Comparison of ENCODE assay signal across 12 cellular contexts in the genomic region with DNA sequence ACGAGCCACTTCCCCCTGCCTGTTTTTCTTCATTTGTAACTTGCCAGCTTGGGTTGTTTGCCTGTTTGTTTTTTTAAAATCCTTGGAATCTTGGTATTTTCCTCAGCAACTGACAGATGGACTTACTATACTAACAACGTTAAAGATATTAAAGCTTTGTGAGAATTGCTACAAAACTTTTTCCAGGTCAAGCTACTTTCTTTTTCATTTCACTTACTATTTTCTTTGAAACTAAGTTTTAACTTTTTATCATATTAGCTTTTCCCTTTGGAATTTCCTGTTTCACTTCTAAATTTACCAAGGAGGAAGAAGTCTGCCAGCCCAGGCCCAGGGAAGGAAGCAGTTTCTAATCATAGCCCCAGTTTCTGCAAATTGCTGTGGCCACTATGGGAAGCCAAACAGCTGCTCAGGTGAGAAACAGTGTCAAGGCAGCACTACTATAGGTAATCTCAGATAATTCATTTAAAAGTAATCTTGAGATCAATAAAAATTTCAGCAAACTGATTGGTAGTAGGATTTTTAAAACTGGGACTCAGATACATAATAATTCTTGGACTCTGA. TPM values are rescaled to one million over a fixed set of nuclear protein-coding genes. Genes with fewer than 3 reads are reported as not detected.
DNase-seq lines count a peak whose midpoint lies in the region; ATAC-seq and TF ChIP-seq lines count a peak whose summit lies in the region.
"Had no signal": no experiment of that assay in that cellular context is flagged by ENCODE, and none has a peak within 500 bp of the region (broad histone marks: within the 10 kb centered on the region; RNA-seq: fewer than 3 reads in every experiment).

No MANE protein-coding gene starts in this region.

- peak overlapping the region; percentile 37 for H3K4me2 ChIP-seq in skeletal muscle satellite cell (ENCODE audit: low read length)

- H3K27ac ChIP-seq in ascending aorta (peak overlapping the region; percentile 84 to 88), gastroesophageal sphincter (peak overlapping the region in 3 of 4 donors; percentile 22 to 65 (median 62))

- no peak for TF ChIP-seq CTCF in ascending aorta (IDR thresholded peaks at IDR 0.05)
- TF ChIP-seq CTCF in gastroesophageal sphincter (IDR thresholded peaks at IDR 0.05), result no peak

- TF ChIP-seq POLR2A in gastroesophageal sphincter (IDR thresholded peaks at IDR 0.05), result no peak

- H3K36me3 ChIP-seq in ascending aorta (no peaks in the 10 kb centered on the region), gastroesophageal sphincter (no peaks in the 10 kb centered on the region), skeletal muscle satellite cell (ENCODE audit: insufficient read depth, low read length) (peaks cover 5% of the 10 kb centered on the region)

- H3K9me3 ChIP-seq in ascending aorta (no peaks in the 10 kb centered on the region), gastroesophageal sphincter (no peaks in the 10 kb centered on the region), skeletal muscle satellite cell (replicated peaks; ENCODE audit: low read length) (no peaks in the 10 kb centered on the region)
- H3K9me3 ChIP-seq: testis had no signal

- peaks cover 34 to 54% of the 10 kb centered on the region in 2 donors for H3K4me1 ChIP-seq in ascending aorta
- H3K4me1 ChIP-seq in gastroesophageal sphincter, result peaks cover 0 to 84% (median 34%) of the 10 kb centered on the region in 3 donors
- peaks cover 31% of the 10 kb centered on the region for H3K4me1 ChIP-seq in skeletal muscle satellite cell (ENCODE audit: control insufficient read depth, insufficient read depth, low read length)

- no peak for ATAC-seq in gastroesophageal sphincter
- ATAC-seq: activated T-helper 17 cell treated with anti-CD3 and anti-CD28 coated beads, Interleukin-2, amount 50 U/mL, for 72 hours had no signal

- DNase-seq in CD1c-positive myeloid dendritic cell (ENCODE audit: extremely low spot score) (peak; percentile 38), ascending aorta (ENCODE audit: low spot score in 2 of 2) (peak in 1 of 2 donors; percentile 63), NCI-H1048 (lab: John Stamatoyannopoulos, UW) (no peak), NOMO-1 treated with dmso at 0.1 percent for 144 hours (lab: John Stamatoyannopoulos, UW; ENCODE audit: unreplicated experiment) (no peak), superior temporal gyrus (ENCODE audit: extremely low spot score) (no peak)
- no peak for DNase-seq in stimulated activated CD4-positive, alpha-beta T cell treated with anti-CD3 and anti-CD28 coated beads, Interleukin-4, amount 100 ng/mL, for 1 hour
- DNase-seq: activated CD4-positive, CD25-positive, alpha-beta regulatory T cell; central memory CD4-positive, alpha-beta T cell; testis had no signal

- H3K4me3 ChIP-seq in ascending aorta, result peak overlapping the region in 1 of 2 donors; percentile 28
- no peak overlapping the region for H3K4me3 ChIP-seq in gastroesophageal sphincter
- peak overlapping the region; percentile 9 for H3K4me3 ChIP-seq in skeletal muscle satellite cell (ENCODE audit: low read length)
- H3K4me3 ChIP-seq: testis had no signal

- H3K27me3 ChIP-seq in ascending aorta (no peaks in the 10 kb centered on the region), gastroesophageal sphincter (no peaks in the 10 kb centered on the region), skeletal muscle satellite cell (ENCODE audit: control insufficient read depth, insufficient read depth, low read length) (no peaks in the 10 kb centered on the region)
- H3K27me3 ChIP-seq: testis had no signal

- intact Hi-C loops in ascending aorta (cut with DNase I), result loop anchor here (2.0 to 10.0 kb wide), 3 partner anchors 19 to 127 kb away; partner anchors contain the start of genes CYFIP1, NIPA2 and TUBGCP5

- 14 to 22% methylated on average over 2 of the region's 2 CpGs for WGBS in gastroesophageal sphincter (ENCODE audit: low coverage in 1 of 2), 2 donors

- no peak for TF ChIP-seq EP300 in gastroesophageal sphincter (IDR thresholded peaks at IDR 0.05)

- H3K9ac ChIP-seq in skeletal muscle satellite cell (ENCODE audit: low read depth, low read length), result peak overlapping the region; percentile 33

RNA-seq across cellular contexts. Expression of gene CYFIP1, which starts 18.4 kb away (rescaled TPM):
- total RNA-seq in ascending aorta, result 94.7 TPM
- 100 to 1,000 TPM in 2 of 4 donors, 10 to 100 TPM in 2; 82.3 to 116 (median 101) TPM for total RNA-seq in gastroesophageal sphincter
- 69.7 and 87.7 TPM in 2 replicates for total RNA-seq in skeletal muscle satellite cell (2012; rRNA removed)
